8 cellular contexts compared by ENCODE assay signal in the genomic region with DNA sequence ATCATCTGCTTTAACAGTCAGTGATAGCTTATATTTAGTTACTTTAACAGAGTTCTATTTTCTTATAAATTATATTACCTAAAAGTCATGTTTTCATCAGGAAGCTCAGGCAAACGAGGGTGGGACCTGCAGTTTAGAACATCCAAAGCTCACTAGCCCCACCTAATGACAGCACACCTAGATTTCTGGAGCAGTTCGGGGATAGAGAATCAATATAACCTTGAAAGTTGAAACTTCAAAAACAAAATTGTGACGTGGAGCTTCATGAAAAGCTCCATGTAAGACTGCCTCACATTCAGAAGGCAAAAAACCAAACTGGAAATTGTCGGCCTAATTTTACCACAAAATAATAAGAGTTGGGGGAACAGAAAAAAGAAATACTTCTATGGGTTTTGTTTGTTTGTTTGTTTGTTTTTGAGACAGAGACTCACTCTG.
DNase-seq lines count a peak whose midpoint lies in the region; ATAC-seq and TF ChIP-seq lines count a peak whose summit lies in the region.

No MANE protein-coding gene starts in this region.

- POLR2A ChIA-PET in Panc1 (lab: Charles Lee) = interaction anchor here (0.6 kb wide), 1 partner anchor 118 kb away, joined by 4 read pairs; no protein-coding TSS in a partner anchor

- 0 out of 2 replicates have a peak overlapping the region, but pooled peaks have one; percentile 0 for H3K27ac ChIP-seq in Panc1 (ENCODE audit: low read length)

- H3K9me3 ChIP-seq in BE2C (no peaks in the 10 kb centered on the region), Panc1 (ENCODE audit: control insufficient read depth, insufficient read depth, low read depth, low read length) (no peaks in the 10 kb centered on the region)

- peak; percentile 83 for TF ChIP-seq CTCF in BE2C (IDR thresholded peaks at IDR 0.05; ENCODE audit: low read depth, low read length)
- peak; percentile 77 for TF ChIP-seq CTCF in Panc1 (IDR thresholded peaks at IDR 0.05)
- TF ChIP-seq CTCF in cardiac fibroblast (IDR thresholded peaks at IDR 0.05; ENCODE audit: low read depth, low read length) = peak; percentile 72

- CTCF ChIA-PET in Panc1 (lab: Charles Lee) = interaction anchor here (0.6 to 1.8 kb wide), 5 partner anchors 31 to 491 kb away, joined by 3 to 6 read pairs (median 3); no protein-coding TSS in a partner anchor

- H3K4me3 ChIP-seq in BE2C (ENCODE audit: low read depth, low read length) (no peak overlapping the region), Panc1 (ENCODE audit: low read depth in 2 of 2, low read length in 2 of 2) (no peak overlapping the region), cardiac fibroblast (replicated peaks in 1 of 2; ENCODE audit: low read depth in 2 of 2, low read length in 2 of 2) (no peak overlapping the region)

- H3K27me3 ChIP-seq in BE2C (no peaks in the 10 kb centered on the region; the same call in 1 of the 2 replicates), Panc1 (ENCODE audit: control insufficient read depth, insufficient read depth, low read length) (no peaks in the 10 kb centered on the region)

- DNase-seq in BE2C (peak; percentile 55), Panc1 (ENCODE audit: low read depth, low spot score) (peak; percentile 15), cardiac fibroblast (ENCODE audit: low read depth in 2 of 2) (peak; percentile 84 to 85), medulla oblongata (ENCODE audit: extremely low spot score) (peak; percentile 27), NCI-H2029 (lab: John Stamatoyannopoulos, UW) (no peak)
- DNase-seq in activated effector memory CD4-positive, alpha-beta T cell treated with anti-CD3 and anti-CD28 coated beads, Interleukin-2, amount 50 U/mL, for 16 hours = no peak

- H3K4me1 ChIP-seq in BE2C = no peaks in the 10 kb centered on the region
- no peaks in the 10 kb centered on the region for H3K4me1 ChIP-seq in Panc1 (ENCODE audit: control insufficient read depth, insufficient read depth, low read length)

- BruUV-seq in Panc1 (replicated peaks; lab: Mats Ljungman, UMichigan) = no TSS peak

- peak; percentile 82 for ATAC-seq in GM19035 (IDR thresholded peaks at IDR 0.05; ENCODE audit: unreplicated experiment)
- ATAC-seq in HG03521 (IDR thresholded peaks at IDR 0.05; ENCODE audit: unreplicated experiment) = peak; percentile 68
- peak; percentile 87 for ATAC-seq in Panc1

- in situ Hi-C loops in Panc1 (cut with HindIII; ENCODE audit: low pct_unique_long_range_greater_than_20kb, low sequenced_read_pairs) = no loop called here

- no peaks in the 10 kb centered on the region for H3K36me3 ChIP-seq in BE2C
- no peaks in the 10 kb centered on the region for H3K36me3 ChIP-seq in Panc1 (ENCODE audit: control insufficient read depth, insufficient read depth, low read length)

- intact Hi-C loops in Panc1 (cut with micrococcal nuclease; ENCODE audit: unreplicated experiment) = loop anchor here (1.0 kb wide), 1 partner anchor 155 kb away; no protein-coding TSS in a partner anchor

Comparison
In these comparisons a context has a peak if more than half of its experiments do, and no peak if none do; other contexts are left out.
1. DNase-seq: peak in BE2C (single experiment), Panc1 (single experiment), cardiac fibroblast (2 of 2) and medulla oblongata (single experiment); none in NCI-H2029 (single experiment) and activated effector memory CD4-positive, alpha-beta T cell treated with anti-CD3 and anti-CD28 coated beads, Interleukin-2, amount 50 U/mL, for 16 hours (single experiment).
2. Peak in every context shown above with its lines, with median percentiles within 50 percentile points of each other: CTCF ChIP-seq and ATAC-seq.